Comparison of ENCODE assay signal across 12 cellular contexts in genomic region chr6:1024587-1024986, GRCh38.
DNase-seq lines count a peak whose midpoint lies in the region; TF ChIP-seq lines count a peak whose summit lies in the region.
"Had no signal": no experiment of that assay in that cellular context is flagged by ENCODE, and none has a peak within 500 bp of the region (broad histone marks: within the 10 kb centered on the region; RNA-seq: fewer than 3 reads in every experiment).

No MANE protein-coding gene starts in this region.

- no peak for TF ChIP-seq CTCF in fibroblast of mammary gland (conservative IDR thresholded peaks at IDR 0.05; ENCODE audit: control insufficient read depth, insufficient read depth, low read depth, low read length)

- DNase-seq in GOT3 (lab: John Stamatoyannopoulos, UW) (peak; percentile 11), SJSA1 (ENCODE audit: low read depth in 1 of 2, low spot score in 2 of 2) (peak; percentile 78 to 87), fibroblast of mammary gland (ENCODE audit: low read depth) (peak; percentile 75), smooth muscle cell of the brain vasculature (ENCODE audit: low read depth, low spot score) (peak; percentile 98), NCI-H526 (lab: John Stamatoyannopoulos, UW) (no peak), NCI-H345 (lab: John Stamatoyannopoulos, UW) (no peak), NCI-H1694 (lab: John Stamatoyannopoulos, UW) (no peak), hippocampal formation (lab: John Stamatoyannopoulos, UW) (no peak)
- DNase-seq: foreskin melanocyte, SIG-M5 had no signal

- peaks cover 26% of the 10 kb centered on the region for H3K4me1 ChIP-seq in SJSA1 (replicated peaks)
- H3K4me1 ChIP-seq: adrenal gland, right atrium auricular region had no signal

- H3K36me3 ChIP-seq in SJSA1 = no peaks in the 10 kb centered on the region
- H3K36me3 ChIP-seq: adrenal gland, right atrium auricular region had no signal

- H3K9me3 ChIP-seq in SJSA1 (replicated peaks) = no peaks in the 10 kb centered on the region; the same call in 1 of the 2 replicates
- H3K9me3 ChIP-seq: adrenal gland, right atrium auricular region had no signal

- no peak overlapping the region for H3K27ac ChIP-seq in SJSA1
- H3K27ac ChIP-seq: adrenal gland, right atrium auricular region had no signal

- no peaks in the 10 kb centered on the region for H3K27me3 ChIP-seq in SJSA1 (replicated peaks)
- H3K27me3 ChIP-seq: right atrium auricular region had no signal

- no peak overlapping the region for H3K4me3 ChIP-seq in SJSA1
- no peak overlapping the region for H3K4me3 ChIP-seq in fibroblast of mammary gland (ENCODE audit: control insufficient read depth, low read depth, low read length)
- H3K4me3 ChIP-seq: adrenal gland, right atrium auricular region had no signal

Comparison
In these comparisons a context has a peak if more than half of its experiments do, and no peak if none do; other contexts are left out.
1. DNase-seq: peak in GOT3 (single experiment), SJSA1 (2 of 2), fibroblast of mammary gland (single experiment) and smooth muscle cell of the brain vasculature (single experiment); none in NCI-H526 (0 of 2), NCI-H345 (single experiment), NCI-H1694 (single experiment) and hippocampal formation (0 of 2).